8 cellular contexts compared by ENCODE assay signal in genomic region chr11:69918938-69919650, GRCh38.
DNase-seq lines count a peak whose midpoint lies in the region; ATAC-seq, FAIRE-seq and TF ChIP-seq lines count a peak whose summit lies in the region.

No MANE protein-coding gene starts in this region.

- H3K27ac ChIP-seq in Peyer's patch (no peak overlapping the region), neutrophil (no peak overlapping the region), suprapubic skin (no peak overlapping the region)

- TF ChIP-seq POLR2A in H54 (IDR thresholded peaks at IDR 0.05; ENCODE audit: low read depth, low read length) = no peak; the same call in 1 of the 2 replicates
- TF ChIP-seq POLR2A in Peyer's patch (IDR thresholded peaks at IDR 0.05) = no peak
- TF ChIP-seq POLR2A in suprapubic skin (IDR thresholded peaks at IDR 0.05) = no peak

- H3K4me3 Mint-ChIP-seq in activated T-helper 1 cell treated with anti-CD3 and anti-CD28 coated beads, Interleukin-12 subunit alpha, Interleukin-12 subunit beta, Interleukin-2, Interleukin-4 antibody, amounts not matched to agents 30 ng/mL and 10 ng/mL and 1 ng/mL, durations not matched to agents 14 hours and 24 hours and 36 hours = no peak overlapping the region

- TF ChIP-seq CTCF in AG10803 (conservative IDR thresholded peaks at IDR 0.05; ENCODE audit: low read length) (peak; percentile 72), Peyer's patch (IDR thresholded peaks at IDR 0.05) (peak; percentile 56 to 85 (median 76)), fibroblast of the aortic adventitia (IDR thresholded peaks at IDR 0.05; ENCODE audit: insufficient read depth, low read length) (peak; percentile 92), neutrophil (IDR thresholded peaks at IDR 0.05) (peak; percentile 56), suprapubic skin (IDR thresholded peaks at IDR 0.05) (peak; percentile 74 to 91)

- H3K4me3 ChIP-seq in AG10803 (ENCODE audit: low read length) (no peak overlapping the region), Peyer's patch (no peak overlapping the region), fibroblast of the aortic adventitia (ENCODE audit: low read depth, low read length) (no peak overlapping the region), neutrophil (ENCODE audit: low read depth in 1 of 2, low read length in 1 of 2) (no peak overlapping the region), suprapubic skin (no peak overlapping the region)

- peaks cover 0 to 4% (median 0%) of the 10 kb centered on the region in 4 donors for H3K9me3 ChIP-seq in Peyer's patch
- H3K9me3 ChIP-seq in neutrophil = no peaks in the 10 kb centered on the region
- H3K9me3 ChIP-seq in suprapubic skin = no peaks in the 10 kb centered on the region

- DNase-seq in AG10803 (ENCODE audit: low read depth) (peak; percentile 49), H54 (ENCODE audit: insufficient read length, low spot score) (peak; percentile 71), Peyer's patch (peak; percentile 35 to 81 (median 80)), fibroblast of the aortic adventitia (ENCODE audit: low read depth) (peak; percentile 65), suprapubic skin (ENCODE audit: low spot score in 2 of 2) (peak; percentile 61 to 85)
- peak; percentile 38 for DNase-seq in activated T-helper 1 cell treated with anti-CD3 and anti-CD28 coated beads, Interleukin-12 subunit alpha, Interleukin-12 subunit beta, Interleukin-2, Interleukin-4 antibody, amounts not matched to agents 30 ng/mL and 10 ng/mL and 1 ng/mL, durations not matched to agents 14 hours and 24 hours and 36 hours (ENCODE audit: low spot score)

- no peak overlapping the region for H3K27ac Mint-ChIP-seq in activated T-helper 1 cell treated with anti-CD3 and anti-CD28 coated beads, Interleukin-12 subunit alpha, Interleukin-12 subunit beta, Interleukin-2, Interleukin-4 antibody, amounts not matched to agents 30 ng/mL and 10 ng/mL and 1 ng/mL, durations not matched to agents 14 hours and 24 hours and 36 hours

- no peak for TF ChIP-seq EP300 in suprapubic skin (IDR thresholded peaks at IDR 0.05)

- H3K36me3 ChIP-seq in Peyer's patch (no peaks in the 10 kb centered on the region), neutrophil (no peaks in the 10 kb centered on the region), suprapubic skin (no peaks in the 10 kb centered on the region)

- H3K36me3 Mint-ChIP-seq in activated T-helper 1 cell treated with anti-CD3 and anti-CD28 coated beads, Interleukin-12 subunit alpha, Interleukin-12 subunit beta, Interleukin-2, Interleukin-4 antibody, amounts not matched to agents 30 ng/mL and 10 ng/mL and 1 ng/mL, durations not matched to agents 14 hours and 24 hours and 36 hours (ENCODE audit: low read depth) = no peaks in the 10 kb centered on the region

- 45% methylated on average over 17 of the region's 32 CpGs for WGBS in suprapubic skin

- intact Hi-C loops in activated T-helper 1 cell treated with anti-CD3 and anti-CD28 coated beads, Interleukin-12 subunit alpha, Interleukin-12 subunit beta, Interleukin-2, Interleukin-4 antibody, amounts not matched to agents 30 ng/mL and 10 ng/mL and 1 ng/mL, durations not matched to agents 14 hours and 24 hours and 36 hours (cut with micrococcal nuclease) = loop anchor here (1.0 kb wide), 1 partner anchor 277 kb away; no protein-coding TSS in a partner anchor

- peaks cover 12% of the 10 kb centered on the region for H3K27me3 Mint-ChIP-seq in activated T-helper 1 cell treated with anti-CD3 and anti-CD28 coated beads, Interleukin-12 subunit alpha, Interleukin-12 subunit beta, Interleukin-2, Interleukin-4 antibody, amounts not matched to agents 30 ng/mL and 10 ng/mL and 1 ng/mL, durations not matched to agents 14 hours and 24 hours and 36 hours (ENCODE audit: insufficient read depth)

- no peaks in the 10 kb centered on the region for H3K27me3 ChIP-seq in Peyer's patch
- peaks cover 38% of the 10 kb centered on the region for H3K27me3 ChIP-seq in neutrophil
- peaks cover 38% of the 10 kb centered on the region for H3K27me3 ChIP-seq in suprapubic skin

- H3K9me3 Mint-ChIP-seq in activated T-helper 1 cell treated with anti-CD3 and anti-CD28 coated beads, Interleukin-12 subunit alpha, Interleukin-12 subunit beta, Interleukin-2, Interleukin-4 antibody, amounts not matched to agents 30 ng/mL and 10 ng/mL and 1 ng/mL, durations not matched to agents 14 hours and 24 hours and 36 hours = no peaks in the 10 kb centered on the region

- ATAC-seq in HG03280 (IDR thresholded peaks at IDR 0.05; ENCODE audit: unreplicated experiment) = no peak

- H3K4me1 ChIP-seq in Peyer's patch (peaks cover 0 to 28% (median 3%) of the 10 kb centered on the region in 4 donors), neutrophil (ENCODE audit: control insufficient read depth in 1 of 2, insufficient read depth in 1 of 2, low read depth in 1 of 2, low read length in 1 of 2) (no peaks in the 10 kb centered on the region), suprapubic skin (peaks cover 29% of the 10 kb centered on the region)

- FAIRE-seq in H54 (lab: Jason Lieb, UNC) = no peak

- no peaks in the 10 kb centered on the region for H3K4me1 Mint-ChIP-seq in activated T-helper 1 cell treated with anti-CD3 and anti-CD28 coated beads, Interleukin-12 subunit alpha, Interleukin-12 subunit beta, Interleukin-2, Interleukin-4 antibody, amounts not matched to agents 30 ng/mL and 10 ng/mL and 1 ng/mL, durations not matched to agents 14 hours and 24 hours and 36 hours (ENCODE audit: low read depth)
